In genomic region chr22:35307372-35307771, GRCh38 we compare ENCODE assay signal across 19 cellular contexts. TPM values are rescaled to one million over a fixed set of nuclear protein-coding genes. Genes with fewer than 3 reads are reported as not detected.
DNase-seq lines count a peak whose midpoint lies in the region; ATAC-seq and TF ChIP-seq lines count a peak whose summit lies in the region.
"Had no signal": no experiment of that assay in that cellular context is flagged by ENCODE, and none has a peak within 500 bp of the region (broad histone marks: within the 10 kb centered on the region; RNA-seq: fewer than 3 reads in every experiment).

No MANE protein-coding gene starts in this region.

- peaks cover 0 to 3% (median 0%) of the 10 kb centered on the region in 7 donors for H3K9me3 Mint-ChIP-seq in CD14-positive monocyte
- no peaks in the 10 kb centered on the region for H3K9me3 Mint-ChIP-seq in CD8-positive, alpha-beta memory T cell
- no peaks in the 10 kb centered on the region for H3K9me3 Mint-ChIP-seq in dendritic cell treated with granulocyte-macrophage colony-stimulating factor and Interleukin-4, amounts not matched to agents 40 ng/mL and 50 ng/mL, for 4 days
- H3K9me3 Mint-ChIP-seq: activated CD4-positive, alpha-beta memory T cell treated with anti-CD3 and anti-CD28 coated beads for 36 hours; activated T-cell treated with anti-CD3 and anti-CD28 coated beads, Interleukin-2, amount 50 U/mL, for 24 hours; memory B cell had no signal

- H3K4me1 Mint-ChIP-seq in CD14-positive monocyte = peaks cover 68% of the 10 kb centered on the region
- peaks cover 71 to 90% (median 78%) of the 10 kb centered on the region in 3 donors for H3K4me1 Mint-ChIP-seq in CD8-positive, alpha-beta memory T cell
- peaks cover 97% of the 10 kb centered on the region for H3K4me1 Mint-ChIP-seq in dendritic cell treated with granulocyte-macrophage colony-stimulating factor and Interleukin-4, amounts not matched to agents 40 ng/mL and 50 ng/mL, for 4 days (ENCODE audit: low read depth)

- H3K27me3 ChIP-seq in CD8-positive, alpha-beta memory T cell (ENCODE audit: insufficient read depth, low read length, poor library complexity, severe bottlenecking) = no peaks in the 10 kb centered on the region
- H3K27me3 ChIP-seq: body of pancreas, colonic mucosa, hepatocyte, tibial artery had no signal

- DNase-seq in CD14-positive monocyte (ENCODE audit: low spot score) (no peak), posterior vena cava (ENCODE audit: low spot score) (peak; percentile 44), NCI-H1417 treated with DMSO at 0.1 percent for 48 hours (lab: John Stamatoyannopoulos, UW) (no peak)
- DNase-seq in CD8-positive, alpha-beta memory T cell = no peak
- DNase-seq: activated CD4-positive, alpha-beta memory T cell treated with anti-CD3 and anti-CD28 coated beads for 36 hours; activated T-cell treated with anti-CD3 and anti-CD28 coated beads, Interleukin-2, amount 50 U/mL, for 24 hours; body of pancreas; colonic mucosa; NCI-H1105 treated with DMSO at 0.1 percent for 48 hours; NCI-H526 treated with DMSO at 0.1 percent for 48 hours; SW 1271; tibial artery had no signal

- no peaks in the 10 kb centered on the region for H3K9me3 ChIP-seq in CD8-positive, alpha-beta memory T cell (ENCODE audit: low read length)
- H3K9me3 ChIP-seq: body of pancreas, colonic mucosa, tibial artery had no signal

- H3K27ac ChIP-seq in CD8-positive, alpha-beta memory T cell (ENCODE audit: low read depth, low read length) = no peak overlapping the region
- H3K27ac ChIP-seq: body of pancreas, colonic mucosa, hepatocyte, tibial artery had no signal

- H3K4me3 ChIP-seq in CD8-positive, alpha-beta memory T cell (ENCODE audit: low read length) = no peak overlapping the region
- H3K4me3 ChIP-seq: body of pancreas, colonic mucosa, hepatocyte, tibial artery had no signal

- TF ChIP-seq CTCF in CD14-positive monocyte (IDR thresholded peaks at IDR 0.05) = no peak

- H3K4me1 ChIP-seq in CD8-positive, alpha-beta memory T cell (ENCODE audit: insufficient read depth, low read length) = peaks cover 52% of the 10 kb centered on the region

- peaks cover 80 to 82% of the 10 kb centered on the region in 2 donors for H3K36me3 Mint-ChIP-seq in CD14-positive monocyte
- H3K36me3 Mint-ChIP-seq in CD8-positive, alpha-beta memory T cell = peaks cover 0 to 33% (median 6%) of the 10 kb centered on the region in 3 donors
- peaks cover 83% of the 10 kb centered on the region for H3K36me3 Mint-ChIP-seq in dendritic cell treated with granulocyte-macrophage colony-stimulating factor and Interleukin-4, amounts not matched to agents 40 ng/mL and 50 ng/mL, for 4 days (ENCODE audit: low read depth)
- H3K36me3 Mint-ChIP-seq: activated CD4-positive, alpha-beta memory T cell treated with anti-CD3 and anti-CD28 coated beads for 36 hours had no signal

- CTCF ChIA-PET in CD8-positive, alpha-beta memory T cell (lab: Charles Lee) = interaction anchor here (0.9 to 2.0 kb wide), 4 partner anchors 9 to 76 kb away, joined by 3 to 5 read pairs (median 4); partner anchors contain the start of gene HMGXB4

- POLR2A ChIA-PET in CD8-positive, alpha-beta memory T cell (lab: Charles Lee) = interaction anchor here (0.6 kb wide), 1 partner anchor 708 kb away, joined by 3 read pairs; no protein-coding TSS in a partner anchor

- H3K27ac Mint-ChIP-seq in CD14-positive monocyte = peak overlapping the region in 5 of 7 donors; percentile 3 to 79 (median 38)
- peak overlapping the region in 6 of 8 donors; percentile 54 to 97 (median 88) for H3K27ac Mint-ChIP-seq in CD8-positive, alpha-beta memory T cell
- H3K27ac Mint-ChIP-seq in dendritic cell treated with granulocyte-macrophage colony-stimulating factor and Interleukin-4, amounts not matched to agents 40 ng/mL and 50 ng/mL, for 4 days = peak overlapping the region; percentile 72
- H3K27ac Mint-ChIP-seq: activated naive CD8-positive, alpha-beta T cell; memory B cell had no signal

- no peak overlapping the region for H3K4me3 Mint-ChIP-seq in CD14-positive monocyte
- peak overlapping the region in 2 of 7 donors; percentile 13 to 60 for H3K4me3 Mint-ChIP-seq in CD8-positive, alpha-beta memory T cell
- H3K4me3 Mint-ChIP-seq in dendritic cell treated with granulocyte-macrophage colony-stimulating factor and Interleukin-4, amounts not matched to agents 40 ng/mL and 50 ng/mL, for 4 days = no peak overlapping the region
- H3K4me3 Mint-ChIP-seq: activated CD4-positive, alpha-beta memory T cell treated with anti-CD3 and anti-CD28 coated beads for 36 hours; activated T-cell treated with anti-CD3 and anti-CD28 coated beads, Interleukin-2, amount 50 U/mL, for 24 hours; memory B cell had no signal

- no peaks in the 10 kb centered on the region for H3K27me3 Mint-ChIP-seq in CD14-positive monocyte (ENCODE audit: low read depth in 3 of 3)
- H3K27me3 Mint-ChIP-seq in CD8-positive, alpha-beta memory T cell = no peaks in the 10 kb centered on the region
- no peaks in the 10 kb centered on the region for H3K27me3 Mint-ChIP-seq in dendritic cell treated with granulocyte-macrophage colony-stimulating factor and Interleukin-4, amounts not matched to agents 40 ng/mL and 50 ng/mL, for 4 days
- H3K27me3 Mint-ChIP-seq: activated CD4-positive, alpha-beta memory T cell treated with anti-CD3 and anti-CD28 coated beads for 36 hours; activated naive CD8-positive, alpha-beta T cell; activated T-cell treated with anti-CD3 and anti-CD28 coated beads, Interleukin-2, amount 50 U/mL, for 24 hours; memory B cell had no signal

- ATAC-seq in HG02852 (IDR thresholded peaks at IDR 0.05; ENCODE audit: unreplicated experiment) = no peak
- ATAC-seq in GM21528 (IDR thresholded peaks at IDR 0.05; ENCODE audit: low FRiP score, unreplicated experiment) = no peak
- ATAC-seq: body of pancreas, Right ventricle myocardium inferior had no signal

- no peaks in the 10 kb centered on the region for H3K36me3 ChIP-seq in CD8-positive, alpha-beta memory T cell (ENCODE audit: insufficient read depth, low read length)
- H3K36me3 ChIP-seq: colonic mucosa had no signal

- intact Hi-C loops in CD14-positive monocyte (cut with micrococcal nuclease) (no loop called here), posterior vena cava (cut with DNase I) (no loop called here)
- intact Hi-C loops in dendritic cell treated with granulocyte-macrophage colony-stimulating factor and Interleukin-4, amounts not matched to agents 40 ng/mL and 50 ng/mL, for 4 days (cut with micrococcal nuclease) = no loop called here

RNA-seq across cellular contexts. Expression of gene TOM1, which starts 7.7 kb away (rescaled TPM):
- polyA plus RNA-seq in CD14-positive monocyte = 100 to 1,000 TPM in 1 of 2 donors, 10 to 100 TPM in 1; 80.5 to 120 TPM
- 10 to 100 TPM; 15.1 to 17.0 TPM for total RNA-seq in CD8-positive, alpha-beta memory T cell
- polyA plus RNA-seq in CD8-positive, alpha-beta memory T cell = 34.5 TPM
- 10 to 100 TPM; 32.1 to 34.0 TPM for total RNA-seq in posterior vena cava

RNA-seq across cellular contexts. Expression of gene HMGXB4, which starts 50.1 kb away (rescaled TPM):
- 1 to 10 TPM; 6.3 to 8.1 TPM for polyA plus RNA-seq in CD14-positive monocyte
- 10 to 100 TPM; 35.4 to 35.9 TPM for total RNA-seq in CD8-positive, alpha-beta memory T cell
- 13.7 TPM for polyA plus RNA-seq in CD8-positive, alpha-beta memory T cell
- 10 to 100 TPM; 15.1 to 16.1 TPM for total RNA-seq in posterior vena cava
